Comparison of ENCODE assay signal across 13 cellular contexts in genomic region chr19:42229263-42229854, GRCh38. TPM values are rescaled to one million over a fixed set of nuclear protein-coding genes. Genes with fewer than 3 reads are reported as not detected.
DNase-seq lines count a peak whose midpoint lies in the region; ATAC-seq and TF ChIP-seq lines count a peak whose summit lies in the region.
"Had no signal": no experiment of that assay in that cellular context is flagged by ENCODE, and none has a peak within 500 bp of the region (broad histone marks: within the 10 kb centered on the region; RNA-seq: fewer than 3 reads in every experiment).

No MANE protein-coding gene starts in this region.

- CTCF ChIA-PET in CD8-positive, alpha-beta memory T cell (lab: Charles Lee): interaction anchor here (0.8 to 1.5 kb wide), 2 partner anchors 22 to 50 kb away, joined by 3 read pairs; no protein-coding TSS in a partner anchor
- CTCF ChIA-PET in HEK293 (lab: Yijun Ruan, JAX): interaction anchor here (0.5 to 2.6 kb wide), 7 partner anchors 9 to 209 kb away, joined by 3 to 11 read pairs (median 3); partner anchors contain the start of gene ZNF526

- peaks cover 3 to 91% (median 13%) of the 10 kb centered on the region in 3 donors for H3K36me3 Mint-ChIP-seq in CD8-positive, alpha-beta memory T cell
- H3K36me3 Mint-ChIP-seq in activated naive CD8-positive, alpha-beta T cell treated with anti-CD3 and anti-CD28 coated beads for 36 hours: peaks cover 22% of the 10 kb centered on the region
- peaks cover 49% of the 10 kb centered on the region for H3K36me3 Mint-ChIP-seq in mesothelial cell of epicardium

- peak overlapping the region in 6 of 8 donors; percentile 21 to 88 (median 58) for H3K27ac Mint-ChIP-seq in CD8-positive, alpha-beta memory T cell
- H3K27ac Mint-ChIP-seq in activated naive CD8-positive, alpha-beta T cell treated with anti-CD3 and anti-CD28 coated beads for 36 hours: peak overlapping the region; percentile 68
- peak overlapping the region; percentile 47 for H3K27ac Mint-ChIP-seq in mesothelial cell of epicardium

- H3K4me1 Mint-ChIP-seq in CD8-positive, alpha-beta memory T cell: peaks cover 13 to 31% (median 26%) of the 10 kb centered on the region in 3 donors
- H3K4me1 Mint-ChIP-seq in activated naive CD8-positive, alpha-beta T cell treated with anti-CD3 and anti-CD28 coated beads for 36 hours: peaks cover 19% of the 10 kb centered on the region
- H3K4me1 Mint-ChIP-seq in mesothelial cell of epicardium: peaks cover 2% of the 10 kb centered on the region

- TF ChIP-seq CTCF in HEK293 (tag by site-specific recombination; IDR thresholded peaks at IDR 0.05): 0 out of 2 replicates have a peak, but pooled peaks have one; percentile 31
- no peak for TF ChIP-seq CTCF in mesothelial cell of epicardium (IDR thresholded peaks at IDR 0.05; ENCODE audit: unreplicated experiment)
- no peak for TF ChIP-seq CTCF in colonic mucosa (IDR thresholded peaks at IDR 0.05)

- H3K36me3 ChIP-seq in CD8-positive, alpha-beta memory T cell (ENCODE audit: insufficient read depth, low read length): peaks cover 36% of the 10 kb centered on the region
- H3K36me3 ChIP-seq in HEK293 (ENCODE audit: control insufficient read depth in 2 of 2, insufficient read depth in 1 of 2, low read length in 2 of 2): peaks cover 80 to 95% of the 10 kb centered on the region in 2 experiments
- H3K36me3 ChIP-seq in colonic mucosa: peaks cover 4% of the 10 kb centered on the region

- no peaks in the 10 kb centered on the region for H3K27me3 Mint-ChIP-seq in CD8-positive, alpha-beta memory T cell
- no peaks in the 10 kb centered on the region for H3K27me3 Mint-ChIP-seq in activated naive CD8-positive, alpha-beta T cell treated with anti-CD3 and anti-CD28 coated beads for 36 hours
- no peaks in the 10 kb centered on the region for H3K27me3 Mint-ChIP-seq in mesothelial cell of epicardium (ENCODE audit: low read depth)

- no peak overlapping the region for H3K9ac ChIP-seq in colonic mucosa (ENCODE audit: low read depth in 2 of 2, low read length in 2 of 2)

- H3K4me3 Mint-ChIP-seq in CD8-positive, alpha-beta memory T cell: no peak overlapping the region
- no peak overlapping the region for H3K4me3 Mint-ChIP-seq in activated naive CD8-positive, alpha-beta T cell treated with anti-CD3 and anti-CD28 coated beads for 36 hours
- no peak overlapping the region for H3K4me3 Mint-ChIP-seq in mesothelial cell of epicardium

- H3K9me3 Mint-ChIP-seq in CD8-positive, alpha-beta memory T cell: no peaks in the 10 kb centered on the region
- no peaks in the 10 kb centered on the region for H3K9me3 Mint-ChIP-seq in activated naive CD8-positive, alpha-beta T cell treated with anti-CD3 and anti-CD28 coated beads for 36 hours
- no peaks in the 10 kb centered on the region for H3K9me3 Mint-ChIP-seq in mesothelial cell of epicardium

- no peaks in the 10 kb centered on the region for H3K9me3 ChIP-seq in CD8-positive, alpha-beta memory T cell (ENCODE audit: low read length)
- H3K9me3 ChIP-seq in HEK293 (ENCODE audit: control insufficient read depth, insufficient read depth, low read depth, low read length) (no peaks in the 10 kb centered on the region), colonic mucosa (no peaks in the 10 kb centered on the region)

- no peak overlapping the region for H3K27ac ChIP-seq in CD8-positive, alpha-beta memory T cell (ENCODE audit: low read depth, low read length)
- H3K27ac ChIP-seq in HEK293 (ENCODE audit: extremely low read depth, low read depth, low read length): peak overlapping the region; percentile 34
- H3K27ac ChIP-seq in colonic mucosa: no peak overlapping the region
- H3K27ac ChIP-seq: foreskin keratinocyte had no signal

- POLR2A ChIA-PET in CD8-positive, alpha-beta memory T cell (lab: Charles Lee): no interaction called here
- POLR2A ChIA-PET in HEK293 (lab: Yijun Ruan, JAX): interaction anchor here (1.5 to 3.9 kb wide), 5 partner anchors 9 to 14 kb away, joined by 3 to 32 read pairs (median 8); partner anchors contain the start of genes DEDD2, GSK3A and ZNF526

- H3K4me3 ChIP-seq in CD8-positive, alpha-beta memory T cell (ENCODE audit: low read length): no peak overlapping the region
- no peak overlapping the region for H3K4me3 ChIP-seq in HEK293 (ENCODE audit: low read depth, low read length)
- H3K4me3 ChIP-seq in colonic mucosa: no peak overlapping the region

- H3K27me3 ChIP-seq in CD8-positive, alpha-beta memory T cell (ENCODE audit: insufficient read depth, low read length, poor library complexity, severe bottlenecking): no peaks in the 10 kb centered on the region
- no peaks in the 10 kb centered on the region for H3K27me3 ChIP-seq in colonic mucosa
- H3K27me3 ChIP-seq: foreskin keratinocyte had no signal

- intact Hi-C loops in colonic mucosa (cut with DNase I): no loop called here

- ATAC-seq in GM21786 (IDR thresholded peaks at IDR 0.05; ENCODE audit: unreplicated experiment) (no peak), HG02571 (IDR thresholded peaks at IDR 0.05; ENCODE audit: unreplicated experiment) (no peak)
- ATAC-seq: foreskin keratinocyte had no signal

- no peak for DNase-seq in CD8-positive, alpha-beta memory T cell
- no peak for DNase-seq in activated naive CD8-positive, alpha-beta T cell treated with anti-CD3 and anti-CD28 coated beads for 36 hours
- DNase-seq in mesothelial cell of epicardium (ENCODE audit: low spot score in 2 of 2, unreplicated experiment in 2 of 2) (no peak), colonic mucosa (no peak), dedifferentiated amniotic fluid mesenchymal stem cell (ENCODE audit: extremely low spot score) (no peak)
- DNase-seq: activated gamma-delta T cell, cortex of kidney, foreskin keratinocyte, NCI-H146, NCI-H526 treated with DMSO at 0.1 percent for 48 hours had no signal

- no peaks in the 10 kb centered on the region for H3K4me1 ChIP-seq in CD8-positive, alpha-beta memory T cell (ENCODE audit: insufficient read depth, low read length)
- H3K4me1 ChIP-seq in HEK293 (ENCODE audit: control insufficient read depth, insufficient read depth, low read length) (no peaks in the 10 kb centered on the region), colonic mucosa (no peaks in the 10 kb centered on the region)
- H3K4me1 ChIP-seq: foreskin keratinocyte had no signal

TF ChIP-seq in HEK293, 187 proteins besides CTCF, POLR2A, EP300 and RAD21 (continues in another document):
- TF ChIP-seq HOXA7 (CRISPR knock-in tag; IDR thresholded peaks at IDR 0.05; ENCODE audit: borderline replicate concordance) (no peak), KLF16 (tag by site-specific recombination; IDR thresholded peaks at IDR 0.05) (no peak), ZNF747 (tag by site-specific recombination; IDR thresholded peaks at IDR 0.05) (no peak), ZNF660 (tag by site-specific recombination; IDR thresholded peaks at IDR 0.05) (no peak), ZNF785 (tag by site-specific recombination; IDR thresholded peaks at IDR 0.05) (no peak), ZNF132 (tag by site-specific recombination; IDR thresholded peaks at IDR 0.05; ENCODE audit: borderline replicate concordance) (no peak), MZF1 (tag by site-specific recombination; IDR thresholded peaks at IDR 0.05; ENCODE audit: borderline replicate concordance) (no peak)
- TF ChIP-seq, protein P1, sequence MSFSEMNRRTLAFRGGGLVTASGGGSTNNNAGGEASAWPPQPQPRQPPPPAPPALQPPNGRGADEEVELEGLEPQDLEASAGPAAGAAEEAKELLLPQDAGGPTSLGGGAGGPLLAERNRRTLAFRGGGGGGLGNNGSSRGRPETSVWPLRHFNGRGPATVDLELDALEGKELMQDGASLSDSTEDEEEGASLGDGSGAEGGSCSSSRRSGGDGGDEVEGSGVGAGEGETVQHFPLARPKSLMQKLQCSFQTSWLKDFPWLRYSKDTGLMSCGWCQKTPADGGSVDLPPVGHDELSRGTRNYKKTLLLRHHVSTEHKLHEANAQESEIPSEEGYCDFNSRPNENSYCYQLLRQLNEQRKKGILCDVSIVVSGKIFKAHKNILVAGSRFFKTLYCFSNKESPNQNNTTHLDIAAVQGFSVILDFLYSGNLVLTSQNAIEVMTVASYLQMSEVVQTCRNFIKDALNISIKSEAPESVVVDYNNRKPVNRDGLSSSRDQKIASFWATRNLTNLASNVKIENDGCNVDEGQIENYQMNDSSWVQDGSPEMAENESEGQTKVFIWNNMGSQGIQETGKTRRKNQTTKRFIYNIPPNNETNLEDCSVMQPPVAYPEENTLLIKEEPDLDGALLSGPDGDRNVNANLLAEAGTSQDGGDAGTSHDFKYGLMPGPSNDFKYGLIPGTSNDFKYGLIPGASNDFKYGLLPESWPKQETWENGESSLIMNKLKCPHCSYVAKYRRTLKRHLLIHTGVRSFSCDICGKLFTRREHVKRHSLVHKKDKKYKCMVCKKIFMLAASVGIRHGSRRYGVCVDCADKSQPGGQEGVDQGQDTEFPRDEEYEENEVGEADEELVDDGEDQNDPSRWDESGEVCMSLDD (tag by site-specific recombination; IDR thresholded peaks at IDR 0.05): no peak

RNA-seq across cellular contexts. Expression of gene ZNF526, which starts 9.2 kb away (rescaled TPM):
- total RNA-seq in CD8-positive, alpha-beta memory T cell: 10 to 100 TPM; 18.4 to 20.5 TPM
- polyA plus RNA-seq in CD8-positive, alpha-beta memory T cell: 9.0 TPM
- total RNA-seq in activated naive CD8-positive, alpha-beta T cell treated with anti-CD3 and anti-CD28 coated beads for 36 hours: 10 to 100 TPM; 12.1 to 14.5 TPM
- 12.3 to 13.4 TPM (median 13.3 TPM) in 3 replicates for total RNA-seq in mesothelial cell of epicardium
- total RNA-seq in colonic mucosa: 10 to 100 TPM in 1 of 2 donors, 1 to 10 TPM in 1; 9.3 to 12.8 TPM

RNA-seq across cellular contexts. Expression of gene DEDD2, which starts 11.9 kb away (rescaled TPM):
- 10 to 100 TPM; 30.0 to 32.7 TPM for total RNA-seq in CD8-positive, alpha-beta memory T cell
- 163 TPM for polyA plus RNA-seq in CD8-positive, alpha-beta memory T cell
- 10 to 100 TPM; 16.2 to 17.6 TPM for total RNA-seq in activated naive CD8-positive, alpha-beta T cell treated with anti-CD3 and anti-CD28 coated beads for 36 hours
- total RNA-seq in mesothelial cell of epicardium (21.3 to 24.0 TPM (median 23.7 TPM) in 3 replicates), colonic mucosa (10 to 100 TPM; 27.0 to 33.8 TPM)

RNA-seq across cellular contexts. Expression of gene GSK3A, which starts 13.0 kb away (rescaled TPM):
- total RNA-seq in CD8-positive, alpha-beta memory T cell: 10 to 100 TPM; 52.9 to 53.5 TPM
- polyA plus RNA-seq in CD8-positive, alpha-beta memory T cell: 23.8 TPM
- 10 to 100 TPM; 38.2 to 39.0 TPM for total RNA-seq in activated naive CD8-positive, alpha-beta T cell treated with anti-CD3 and anti-CD28 coated beads for 36 hours
- total RNA-seq in mesothelial cell of epicardium: 42.9 to 45.5 TPM (median 44.6 TPM) in 3 replicates
- total RNA-seq in colonic mucosa: 10 to 100 TPM; 47.8 to 51.8 TPM

RNA-seq across cellular contexts. Expression of gene ERF, which starts 25.6 kb away (rescaled TPM):
- total RNA-seq in CD8-positive, alpha-beta memory T cell: 10 to 100 TPM; 58.7 to 64.7 TPM
- polyA plus RNA-seq in CD8-positive, alpha-beta memory T cell: 5.1 TPM
- 10 to 100 TPM; 62.9 to 66.0 TPM for total RNA-seq in activated naive CD8-positive, alpha-beta T cell treated with anti-CD3 and anti-CD28 coated beads for 36 hours
- total RNA-seq in mesothelial cell of epicardium (90.4 to 106 TPM (median 92.1 TPM) in 3 replicates), colonic mucosa (10 to 100 TPM; 46.7 to 57.3 TPM)

RNA-seq across cellular contexts. Expression of gene CIC, which starts 39.7 kb away (rescaled TPM):
- total RNA-seq in CD8-positive, alpha-beta memory T cell: 10 to 100 TPM; 53.9 to 60.4 TPM
- 2.7 TPM for polyA plus RNA-seq in CD8-positive, alpha-beta memory T cell
- total RNA-seq in activated naive CD8-positive, alpha-beta T cell treated with anti-CD3 and anti-CD28 coated beads for 36 hours: 10 to 100 TPM; 43.8 to 50.4 TPM
- total RNA-seq in mesothelial cell of epicardium: 84.0 to 90.9 TPM (median 90.8 TPM) in 3 replicates
- total RNA-seq in colonic mucosa: 10 to 100 TPM; 47.8 to 54.6 TPM
